Comparison of ENCODE assay signal across 1 cellular context in genomic region chr10:78389419-78389818, GRCh38.
TF ChIP-seq lines count a peak whose summit lies in the region.

No MANE protein-coding gene starts in this region.

TF ChIP-seq in K562, 482 proteins besides CTCF, POLR2A, EP300 and RAD21 (continued from another document):
- no peak for TF ChIP-seq REST (CRISPR knock-in tag; IDR thresholded peaks at IDR 0.05; ENCODE audit: low read depth)
- TF ChIP-seq ZFP36 (IDR thresholded peaks at IDR 0.05; ENCODE audit: low read depth, low read length, partially characterized antibody) = peak; percentile 28
- no peak for TF ChIP-seq ZNF79 (CRISPR knock-in tag; IDR thresholded peaks at IDR 0.05; ENCODE audit: low read depth)
- TF ChIP-seq ZNF3 (CRISPR knock-in tag; IDR thresholded peaks at IDR 0.05) = no peak
- no peak for TF ChIP-seq SRF (CRISPR knock-in tag; IDR thresholded peaks at IDR 0.05)
